ENCODE assay signal across 13 cellular contexts in genomic region chr12:84375472-84375871, GRCh38.
"Had no signal": no experiment of that assay in that cellular context is flagged by ENCODE, and none has a peak within 500 bp of the region (broad histone marks: within the 10 kb centered on the region; RNA-seq: fewer than 3 reads in every experiment).

No MANE protein-coding gene starts in this region.

- H3K4me3 ChIP-seq: breast epithelium, esophagus squamous epithelium, hepatocyte, neural progenitor cell, pancreas, upper lobe of left lung had no signal

- DNase-seq: activated CD4-positive, alpha-beta T cell treated with anti-CD3 and anti-CD28 coated beads, Interleukin-2, amount 50 U/mL, for 4 hours; activated effector memory CD4-positive, alpha-beta T cell treated with anti-CD3 and anti-CD28 coated beads, Interleukin-2, amount 50 U/mL, for 16 hours; activated T-cell treated with anti-CD3 and anti-CD28 coated beads, Interleukin-2, amount 50 U/mL, for 1 hour; esophagus squamous epithelium; pancreas; stimulated activated CD4-positive, alpha-beta T cell treated with anti-CD3 and anti-CD28 coated beads, Interleukin-15, amount 100 ng/mL, for 24 hours; stimulated activated CD4-positive, alpha-beta T cell treated with anti-CD3 and anti-CD28 coated beads, Interleukin-4, amount 100 ng/mL, for 24 hours; T-helper 17 cell; upper lobe of left lung had no signal

- ATAC-seq: activated naive CD4-positive, alpha-beta T cell treated with anti-CD3 and anti-CD28 coated beads, Interleukin-2, amount 50 U/mL, for 72 hours; pancreas; T-helper 17 cell had no signal
